Comparison of ENCODE assay signal across 8 cellular contexts in the genomic region with DNA sequence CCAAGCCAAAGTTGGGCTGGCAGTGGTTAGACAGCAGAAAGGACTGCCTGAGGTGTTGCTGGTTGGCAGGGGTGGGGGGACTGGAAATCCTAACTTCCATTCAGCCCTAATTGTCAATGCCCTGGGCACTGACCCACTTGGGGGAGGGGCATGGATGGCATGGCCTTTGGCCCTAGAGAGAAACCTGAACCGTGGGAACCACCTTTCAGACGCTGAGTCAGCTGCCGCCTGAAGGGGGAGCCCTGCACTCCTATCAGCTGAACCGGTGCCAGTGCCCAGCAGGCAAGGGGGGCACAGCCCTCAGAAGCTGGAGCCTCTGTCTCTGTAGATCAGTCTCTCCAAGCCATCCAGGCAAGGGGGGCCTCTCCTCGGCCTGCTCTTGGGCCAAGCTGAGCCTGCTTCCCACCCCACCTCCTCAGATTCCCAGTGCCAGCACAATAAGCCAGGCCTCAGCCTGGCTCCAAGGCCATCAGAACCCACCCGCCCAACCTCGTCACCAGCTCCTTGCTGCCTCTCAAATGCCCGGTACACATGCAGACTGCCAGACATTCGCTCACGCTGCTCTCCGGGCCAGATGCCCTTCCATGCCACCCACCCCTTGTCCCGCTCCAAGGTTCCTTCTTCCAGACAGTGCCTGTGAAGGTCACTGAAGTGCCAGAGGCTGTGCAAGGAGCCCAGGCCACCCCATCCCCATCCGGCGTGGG. TPM values are rescaled to one million over a fixed set of nuclear protein-coding genes. Genes with fewer than 3 reads are reported as not detected.
DNase-seq lines count a peak whose midpoint lies in the region; ATAC-seq, FAIRE-seq and TF ChIP-seq lines count a peak whose summit lies in the region.

No MANE protein-coding gene starts in this region.

- H2AFZ ChIP-seq in astrocyte (ENCODE audit: low read depth, low read length), result no peak overlapping the region

- H3K9ac ChIP-seq in astrocyte (ENCODE audit: low read length), result no peak overlapping the region

- FAIRE-seq in astrocyte (lab: Jason Lieb, UNC), result no peak

- H3K36me3 ChIP-seq in astrocyte (ENCODE audit: insufficient read depth, low read length), result no peaks in the 10 kb centered on the region

- no peak overlapping the region for H3K27ac Mint-ChIP-seq in astrocyte (ENCODE audit: unreplicated experiment)

- H3K79me2 ChIP-seq in astrocyte (ENCODE audit: insufficient read depth, low read length), result no peaks in the 10 kb centered on the region

- peaks cover 23% of the 10 kb centered on the region for H3K4me1 ChIP-seq in astrocyte (ENCODE audit: insufficient read depth, low read length)

- peaks cover 3% of the 10 kb centered on the region for H3K36me3 Mint-ChIP-seq in astrocyte (ENCODE audit: low read depth, unreplicated experiment)

- ATAC-seq in GM21423 (IDR thresholded peaks at IDR 0.05; ENCODE audit: unreplicated experiment), result no peak

- TF ChIP-seq CTCF in astrocyte (IDR thresholded peaks at IDR 0.05; ENCODE audit: insufficient read depth, low read depth, low read length), result peak; percentile 22

- no peaks in the 10 kb centered on the region for H3K9me3 Mint-ChIP-seq in astrocyte (ENCODE audit: unreplicated experiment)

- H3K4me3 ChIP-seq in astrocyte (ENCODE audit: insufficient read depth, low read depth, low read length), result no peak overlapping the region

- peaks cover 28% of the 10 kb centered on the region for H3K27me3 Mint-ChIP-seq in astrocyte (ENCODE audit: low read depth, unreplicated experiment)

- peak; percentile 39 for DNase-seq in CMK (ENCODE audit: low read depth)
- peak; percentile 89 for DNase-seq in HT-29 (ENCODE audit: low spot score)
- DNase-seq in SKM-1 (lab: John Stamatoyannopoulos, UW; ENCODE audit: unreplicated experiment), result peak; percentile 9
- no peak for DNase-seq in astrocyte (ENCODE audit: low read depth)
- DNase-seq in islet precursor cell, result peak; percentile 83
- peak; percentile 21 to 46 (median 32) for DNase-seq in stimulated activated CD4-positive, alpha-beta T cell treated with anti-CD3 and anti-CD28 coated beads, Interleukin-12 subunit alpha, Interleukin-12 subunit beta, amount 100 ng/mL, for 48 hours (ENCODE audit: low read depth in 2 of 3, low spot score in 1 of 3)
- DNase-seq in central memory CD4-positive, alpha-beta T cell, result no peak

- no peak overlapping the region for H3K4me2 ChIP-seq in astrocyte (ENCODE audit: low read length)

- no peaks in the 10 kb centered on the region for H3K27me3 ChIP-seq in astrocyte (ENCODE audit: insufficient read depth, low read length)

- H4K20me1 ChIP-seq in astrocyte (ENCODE audit: insufficient read depth, low read length), result no peaks in the 10 kb centered on the region

- no peaks in the 10 kb centered on the region for H3K9me3 ChIP-seq in astrocyte (ENCODE audit: insufficient read depth, low read depth, low read length)

- H3K4me1 Mint-ChIP-seq in astrocyte (ENCODE audit: low read depth, unreplicated experiment), result peaks cover 9% of the 10 kb centered on the region

- no peak overlapping the region for H3K27ac ChIP-seq in astrocyte (ENCODE audit: low read depth, low read length)

- no peak overlapping the region for H3K4me3 Mint-ChIP-seq in astrocyte (ENCODE audit: unreplicated experiment)

RNA-seq across cellular contexts. Expression of gene TINAGL1, which starts 11.6 kb away (rescaled TPM):
- total RNA-seq in HT-29 (2014; rRNA removed; shearing (Covaris generic)), result 596 and 628 TPM in 2 replicates
- 3.9 and 5.7 TPM in 2 replicates for total RNA-seq in astrocyte

RNA-seq across cellular contexts. Expression of gene HCRTR1, which starts 29.6 kb away (rescaled TPM):
- total RNA-seq in HT-29 (2014; rRNA removed; shearing (Covaris generic)), result not detected in 2 replicates
- total RNA-seq in astrocyte, result not detected in 2 replicates

RNA-seq across cellular contexts. Expression of gene PEF1, which starts 56.8 kb away (rescaled TPM):
- total RNA-seq in HT-29 (2014; rRNA removed; shearing (Covaris generic)), result 114 and 119 TPM in 2 replicates
- total RNA-seq in astrocyte, result 56.3 and 57.9 TPM in 2 replicates

Comparison
In these comparisons a context has a peak if more than half of its experiments do, and no peak if none do; other contexts are left out.
1. DNase-seq: peak in CMK (single experiment), HT-29 (single experiment), SKM-1 (single experiment), islet precursor cell (single experiment) and stimulated activated CD4-positive, alpha-beta T cell treated with anti-CD3 and anti-CD28 coated beads, Interleukin-12 subunit alpha, Interleukin-12 subunit beta, amount 100 ng/mL, for 48 hours (3 of 3); none in astrocyte (single experiment) and central memory CD4-positive, alpha-beta T cell (single experiment).
2. RNA of gene TINAGL1, which starts 11.6 kb away (total RNA-seq): 596 to 628 TPM in HT-29; 3.9 to 5.7 TPM in astrocyte; every median in the first group is over 10 times any median in the second.